ENCODE assay signal across 1 cellular context in the genomic region with DNA sequence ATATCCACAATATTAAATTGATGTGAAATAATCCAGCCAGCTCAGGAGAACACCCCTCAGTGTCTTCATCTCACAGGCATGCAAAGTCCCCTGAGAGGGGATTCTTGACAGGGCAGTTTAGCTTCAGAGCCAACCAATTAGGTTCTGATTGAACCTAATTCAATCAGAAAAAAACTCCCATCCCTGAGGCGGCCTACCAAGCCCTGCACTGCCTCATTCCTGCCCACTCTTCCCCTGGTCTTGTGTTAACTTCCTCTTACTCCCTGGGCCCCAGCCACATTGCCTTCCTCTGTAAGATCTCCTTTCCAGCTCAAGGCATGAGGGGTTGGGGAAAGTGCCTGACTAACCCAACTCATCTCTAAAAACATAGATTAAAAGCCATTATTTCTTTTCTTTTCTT.
TF ChIP-seq lines count a peak whose summit lies in the region.

No MANE protein-coding gene starts in this region.

TF ChIP-seq in GM23338, 12 proteins besides CTCF, POLR2A, EP300 and RAD21 (continued from another document):
- TF ChIP-seq EZH2 (IDR thresholded peaks at IDR 0.05; ENCODE audit: low read depth, unreplicated experiment) (no peak), REST (IDR thresholded peaks at IDR 0.05; ENCODE audit: unreplicated experiment) (no peak), ZNF331 (CRISPR knock-in tag; IDR thresholded peaks at IDR 0.05; ENCODE audit: low read depth) (no peak), JUNB (IDR thresholded peaks at IDR 0.05; ENCODE audit: unreplicated experiment) (no peak), CREB1 (CRISPR knock-in tag; IDR thresholded peaks at IDR 0.05; ENCODE audit: low read depth) (no peak), NANOG (IDR thresholded peaks at IDR 0.05; ENCODE audit: borderline replicate concordance) (no peak)
- TF ChIP-seq, protein P1, sequence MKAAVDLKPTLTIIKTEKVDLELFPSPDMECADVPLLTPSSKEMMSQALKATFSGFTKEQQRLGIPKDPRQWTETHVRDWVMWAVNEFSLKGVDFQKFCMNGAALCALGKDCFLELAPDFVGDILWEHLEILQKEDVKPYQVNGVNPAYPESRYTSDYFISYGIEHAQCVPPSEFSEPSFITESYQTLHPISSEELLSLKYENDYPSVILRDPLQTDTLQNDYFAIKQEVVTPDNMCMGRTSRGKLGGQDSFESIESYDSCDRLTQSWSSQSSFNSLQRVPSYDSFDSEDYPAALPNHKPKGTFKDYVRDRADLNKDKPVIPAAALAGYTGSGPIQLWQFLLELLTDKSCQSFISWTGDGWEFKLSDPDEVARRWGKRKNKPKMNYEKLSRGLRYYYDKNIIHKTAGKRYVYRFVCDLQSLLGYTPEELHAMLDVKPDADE (IDR thresholded peaks at IDR 0.05) = no peak
